Comparison of ENCODE assay signal across 8 cellular contexts in genomic region chr4:37715889-37716402, GRCh38. TPM values are rescaled to one million over a fixed set of nuclear protein-coding genes. Genes with fewer than 3 reads are reported as not detected.
DNase-seq lines count a peak whose midpoint lies in the region; ATAC-seq, FAIRE-seq and TF ChIP-seq lines count a peak whose summit lies in the region.

No MANE protein-coding gene starts in this region.

- H3K27me3 Mint-ChIP-seq in T-helper 2 cell treated with Interferon-gamma antibody and Interleukin-4, amounts not matched to agents 5 μg/mL and 100 μg/mL, for 36 hours (ENCODE audit: low read depth): peaks cover 25% of the 10 kb centered on the region
- peaks cover 2% of the 10 kb centered on the region for H3K27me3 Mint-ChIP-seq in glutamatergic neuron (ENCODE audit: unreplicated experiment)

- peak; percentile 46 for DNase-seq in GM10248 (ENCODE audit: extremely low spot score)
- DNase-seq in GM19238 (ENCODE audit: insufficient read length, low spot score): peak; percentile 9
- peak; percentile 31 for DNase-seq in T-helper 2 cell treated with Interferon-gamma antibody and Interleukin-4, amounts not matched to agents 5 μg/mL and 100 μg/mL, for 36 hours (ENCODE audit: low spot score)
- DNase-seq in stimulated activated CD4-positive, alpha-beta T cell treated with anti-CD3 and anti-CD28 coated beads, Interleukin-4, amount 100 ng/mL, for 48 hours (ENCODE audit: low read depth in 2 of 2): peak; percentile 19 to 26
- no peak for DNase-seq in RCC 7860 (ENCODE audit: low spot score)
- no peak for DNase-seq in NCI-H2196 (lab: John Stamatoyannopoulos, UW; ENCODE audit: unreplicated experiment)
- no peak for DNase-seq in glutamatergic neuron

- peak; percentile 76 for ATAC-seq in HG03159 (IDR thresholded peaks at IDR 0.05; ENCODE audit: unreplicated experiment)

- H3K4me1 Mint-ChIP-seq in T-helper 2 cell treated with Interferon-gamma antibody and Interleukin-4, amounts not matched to agents 5 μg/mL and 100 μg/mL, for 36 hours (ENCODE audit: low read depth): peaks cover 22% of the 10 kb centered on the region
- H3K4me1 Mint-ChIP-seq in glutamatergic neuron (ENCODE audit: low read depth, unreplicated experiment): no peaks in the 10 kb centered on the region

- no peak for TF ChIP-seq CTCF in GM10248 (IDR thresholded peaks at IDR 0.05; ENCODE audit: control extremely low read depth, extremely low read depth, low read depth, missing control alignments)
- no peak for TF ChIP-seq CTCF in glutamatergic neuron (IDR thresholded peaks at IDR 0.05; ENCODE audit: partially characterized antibody, unreplicated experiment)

- POLR2A ChIA-PET in GM10248 (lab: Yijun Ruan, JAX): no interaction called here

- no peak for FAIRE-seq in RCC 7860 (lab: Jason Lieb, UNC)

- no peaks in the 10 kb centered on the region for H3K36me3 Mint-ChIP-seq in T-helper 2 cell treated with Interferon-gamma antibody and Interleukin-4, amounts not matched to agents 5 μg/mL and 100 μg/mL, for 36 hours (ENCODE audit: low read depth)
- H3K36me3 Mint-ChIP-seq in glutamatergic neuron (ENCODE audit: unreplicated experiment): no peaks in the 10 kb centered on the region

- no peak overlapping the region for H3K4me3 Mint-ChIP-seq in T-helper 2 cell treated with Interferon-gamma antibody and Interleukin-4, amounts not matched to agents 5 μg/mL and 100 μg/mL, for 36 hours
- no peak overlapping the region for H3K4me3 Mint-ChIP-seq in glutamatergic neuron (ENCODE audit: unreplicated experiment)

- no peaks in the 10 kb centered on the region for H3K9me3 Mint-ChIP-seq in T-helper 2 cell treated with Interferon-gamma antibody and Interleukin-4, amounts not matched to agents 5 μg/mL and 100 μg/mL, for 36 hours
- H3K9me3 Mint-ChIP-seq in glutamatergic neuron (ENCODE audit: unreplicated experiment): peaks cover 2% of the 10 kb centered on the region

- CTCF ChIA-PET in GM10248 (lab: Yijun Ruan, JAX): interaction anchor here (0.8 to 1.7 kb wide), 2 partner anchors 16 to 263 kb away, joined by 3 to 6 read pairs; no protein-coding TSS in a partner anchor

- H3K27ac Mint-ChIP-seq in T-helper 2 cell treated with Interferon-gamma antibody and Interleukin-4, amounts not matched to agents 5 μg/mL and 100 μg/mL, for 36 hours: no peak overlapping the region
- no peak overlapping the region for H3K27ac Mint-ChIP-seq in glutamatergic neuron (ENCODE audit: unreplicated experiment)

RNA-seq across cellular contexts. Expression of gene RELL1, which starts 29.8 kb away (rescaled TPM):
- total RNA-seq in glutamatergic neuron (ENCODE audit: unreplicated experiment): 21.2 TPM

Comparison
In these comparisons a context has a peak if more than half of its experiments do, and no peak if none do; other contexts are left out.
1. DNase-seq: peak in GM10248 (single experiment), GM19238 (single experiment), T-helper 2 cell treated with Interferon-gamma antibody and Interleukin-4, amounts not matched to agents 5 μg/mL and 100 μg/mL, for 36 hours (single experiment) and stimulated activated CD4-positive, alpha-beta T cell treated with anti-CD3 and anti-CD28 coated beads, Interleukin-4, amount 100 ng/mL, for 48 hours (2 of 2); none in RCC 7860 (single experiment), NCI-H2196 (single experiment) and glutamatergic neuron (single experiment).